ENCODE assay signal across 11 cellular contexts in genomic region chr17:4604111-4604644, GRCh38. TPM values are rescaled to one million over a fixed set of nuclear protein-coding genes. Genes with fewer than 3 reads are reported as not detected.
DNase-seq lines count a peak whose midpoint lies in the region; ATAC-seq, FAIRE-seq and TF ChIP-seq lines count a peak whose summit lies in the region.
"Had no signal": no experiment of that assay in that cellular context is flagged by ENCODE, and none has a peak within 500 bp of the region (broad histone marks: within the 10 kb centered on the region; RNA-seq: fewer than 3 reads in every experiment).

No MANE protein-coding gene starts in this region.

- peaks cover 18% of the 10 kb centered on the region for H3K4me1 ChIP-seq in astrocyte (ENCODE audit: insufficient read depth, low read length)

- no peak overlapping the region for H3K27ac Mint-ChIP-seq in astrocyte (ENCODE audit: unreplicated experiment)

- H3K36me3 Mint-ChIP-seq in astrocyte (ENCODE audit: low read depth, unreplicated experiment), result no peaks in the 10 kb centered on the region

- TF ChIP-seq CTCF in astrocyte (IDR thresholded peaks at IDR 0.05; ENCODE audit: insufficient read depth, low read depth, low read length), result no peak

- peaks cover 24% of the 10 kb centered on the region for H3K27me3 ChIP-seq in astrocyte (ENCODE audit: insufficient read depth, low read length)

- no peak overlapping the region for H3K9ac ChIP-seq in astrocyte (ENCODE audit: low read length)

- no peak overlapping the region for H2AFZ ChIP-seq in astrocyte (ENCODE audit: low read depth, low read length)

- H3K9me3 ChIP-seq in astrocyte (ENCODE audit: insufficient read depth, low read depth, low read length), result no peaks in the 10 kb centered on the region
- H3K9me3 ChIP-seq: neutrophil had no signal

- DNase-seq in AG08395 (ENCODE audit: low spot score) (peak; percentile 41), NCI-H1105 treated with DMSO at 0.1 percent for 48 hours (lab: John Stamatoyannopoulos, UW) (peak; percentile 80), astrocyte (ENCODE audit: low read depth) (peak; percentile 47), iris pigment epithelial cell (ENCODE audit: low read depth) (peak; percentile 63), mesenteric fat pad (ENCODE audit: low spot score) (no peak), GM12892 (ENCODE audit: insufficient read length) (no peak)
- DNase-seq: effector CD8-positive, alpha-beta T cell had no signal

- no peak for ATAC-seq in GM19455 (IDR thresholded peaks at IDR 0.05; ENCODE audit: unreplicated experiment)
- no peak for ATAC-seq in GM21367 (IDR thresholded peaks at IDR 0.05; ENCODE audit: unreplicated experiment)

- H3K4me1 Mint-ChIP-seq in astrocyte (ENCODE audit: low read depth, unreplicated experiment), result peaks cover 32% of the 10 kb centered on the region

- no peak overlapping the region for H3K4me3 Mint-ChIP-seq in astrocyte (ENCODE audit: unreplicated experiment)

- no peak overlapping the region for H3K4me2 ChIP-seq in astrocyte (ENCODE audit: low read length)

- H3K36me3 ChIP-seq in astrocyte (ENCODE audit: insufficient read depth, low read length), result no peaks in the 10 kb centered on the region
- H3K36me3 ChIP-seq: neutrophil had no signal

- no peak overlapping the region for H3K27ac ChIP-seq in astrocyte (ENCODE audit: low read depth, low read length)
- H3K27ac ChIP-seq: C4-2B, neutrophil had no signal

- H3K4me3 ChIP-seq in astrocyte (ENCODE audit: insufficient read depth, low read depth, low read length), result no peak overlapping the region

- no peak for TF ChIP-seq POLR2A in GM12892 (IDR thresholded peaks at IDR 0.05; ENCODE audit: low read depth, low read length)

- no peak for FAIRE-seq in astrocyte (lab: Jason Lieb, UNC)
- FAIRE-seq in GM12892 (lab: Jason Lieb, UNC), result no peak

- peaks cover 9% of the 10 kb centered on the region for H3K27me3 Mint-ChIP-seq in astrocyte (ENCODE audit: low read depth, unreplicated experiment)

- H3K79me2 ChIP-seq in astrocyte (ENCODE audit: insufficient read depth, low read length), result no peaks in the 10 kb centered on the region

- no peaks in the 10 kb centered on the region for H4K20me1 ChIP-seq in astrocyte (ENCODE audit: insufficient read depth, low read length)

- no peaks in the 10 kb centered on the region for H3K9me3 Mint-ChIP-seq in astrocyte (ENCODE audit: unreplicated experiment)

RNA-seq across cellular contexts. Expression of gene SMTNL2, which starts 19.8 kb away (rescaled TPM):
- total RNA-seq in astrocyte (0.18 and 0.26 TPM in 2 replicates), mesenteric fat pad (0.74 TPM)
- polyA plus RNA-seq in GM12892 (2012; ENCODE audit: missing spikeins), result not detected

RNA-seq across cellular contexts. Expression of gene ALOX15, which starts 37.3 kb away (rescaled TPM):
- total RNA-seq in astrocyte (0.07 TPM in 1 of 2 replicates, not detected in the other), mesenteric fat pad (not detected)
- not detected for polyA plus RNA-seq in GM12892 (2012; ENCODE audit: missing spikeins)

RNA-seq across cellular contexts. Expression of gene GGT6, which starts 43.8 kb away (rescaled TPM):
- total RNA-seq in astrocyte (not detected in 2 replicates), mesenteric fat pad (not detected)
- not detected for polyA plus RNA-seq in GM12892 (2012; ENCODE audit: missing spikeins)

RNA-seq across cellular contexts. Expression of gene MYBBP1A, which starts 49.0 kb away (rescaled TPM):
- total RNA-seq in astrocyte (70.0 and 71.1 TPM in 2 replicates), mesenteric fat pad (54.0 TPM)
- 29.3 TPM for polyA plus RNA-seq in GM12892 (2012; ENCODE audit: missing spikeins)

Comparison
In these comparisons a context has a peak if more than half of its experiments do, and no peak if none do; other contexts are left out.
1. DNase-seq: peak in AG08395 (single experiment), NCI-H1105 treated with DMSO at 0.1 percent for 48 hours (single experiment), astrocyte (single experiment) and iris pigment epithelial cell (single experiment); none in mesenteric fat pad (single experiment) and GM12892 (single experiment).